Comparison of ENCODE assay signal across 18 cellular contexts in the genomic region with DNA sequence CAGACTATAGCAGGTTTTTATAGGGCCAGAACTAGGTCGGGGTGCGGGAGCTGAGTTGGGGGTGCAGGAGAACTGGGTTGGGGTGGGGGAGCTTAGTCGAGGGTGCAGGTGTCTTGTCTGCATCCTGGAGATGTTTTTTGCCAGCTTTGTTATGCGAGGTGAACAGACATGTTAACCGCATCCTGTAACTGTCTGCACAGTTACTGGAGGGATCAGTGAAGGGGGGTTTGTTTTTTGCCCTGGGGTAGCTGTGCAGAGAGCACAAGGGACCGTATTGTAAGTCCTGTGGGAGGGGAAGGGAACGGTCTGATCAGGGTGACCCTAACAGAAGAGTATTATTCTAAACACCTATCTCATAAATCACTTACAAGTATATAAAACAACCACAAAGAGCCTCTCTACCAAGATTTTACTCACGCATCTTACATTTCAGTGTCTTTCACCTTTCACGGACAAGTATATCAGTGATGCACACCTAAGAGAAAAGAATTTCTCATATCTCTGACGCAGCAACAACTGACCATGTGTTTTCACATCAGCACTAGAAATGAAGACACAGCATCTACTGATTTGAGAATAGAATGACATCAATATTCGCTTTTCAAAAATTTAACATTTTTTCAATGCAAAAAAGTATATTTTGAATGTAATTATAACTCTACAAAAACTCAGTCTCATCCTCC. TPM values are rescaled to one million over a fixed set of nuclear protein-coding genes. Genes with fewer than 3 reads are reported as not detected.
DNase-seq lines count a peak whose midpoint lies in the region; ATAC-seq and TF ChIP-seq lines count a peak whose summit lies in the region.
"Had no signal": no experiment of that assay in that cellular context is flagged by ENCODE, and none has a peak within 500 bp of the region (broad histone marks: within the 10 kb centered on the region; RNA-seq: fewer than 3 reads in every experiment).

No MANE protein-coding gene starts in this region.

- H3K4me1 ChIP-seq in endodermal cell (ENCODE audit: control insufficient read depth, insufficient read depth, low read length) = no peaks in the 10 kb centered on the region

- peak overlapping the region; percentile 16 for H3K27ac Mint-ChIP-seq in activated naive CD8-positive, alpha-beta T cell treated with anti-CD3 and anti-CD28 coated beads for 36 hours
- H3K27ac Mint-ChIP-seq in activated naive CD8-positive, alpha-beta T cell treated with anti-CD3 and anti-CD28 coated beads, Interleukin-2, amount 50 U/mL, for 24 hours = no peak overlapping the region
- H3K27ac Mint-ChIP-seq in endodermal cell (no peak overlapping the region), progenitor cell of endocrine pancreas (peak overlapping the region; percentile 75)
- H3K27ac Mint-ChIP-seq in activated CD8-positive, alpha-beta T cell treated with anti-CD3 and anti-CD28 coated beads, Interleukin-2, amount 10 ng/mL, durations not matched to agents 7 days and 5 days = no peak overlapping the region
- H3K27ac Mint-ChIP-seq: CD4-positive, alpha-beta T cell; IgD-negative memory B cell had no signal

- no peaks in the 10 kb centered on the region for H3K27me3 ChIP-seq in endodermal cell (ENCODE audit: control insufficient read depth, insufficient read depth, low read length, poor library complexity, severe bottlenecking)

- H3K4me3 ChIP-seq in Jurkat, Clone E6-1 (ENCODE audit: low read length) = no peak overlapping the region
- peak overlapping the region; percentile 67 for H3K4me3 ChIP-seq in endodermal cell (ENCODE audit: low read length)
- H3K4me3 ChIP-seq: GM12878, GM23248 had no signal

- POLR2A ChIA-PET in activated CD8-positive, alpha-beta T cell treated with anti-CD3 and anti-CD28 coated beads, Interleukin-2, amount 10 ng/mL, durations not matched to agents 7 days and 5 days (lab: Charles Lee) = no interaction called here

- H3K4me1 Mint-ChIP-seq in activated naive CD8-positive, alpha-beta T cell treated with anti-CD3 and anti-CD28 coated beads for 36 hours = no peaks in the 10 kb centered on the region
- H3K4me1 Mint-ChIP-seq in activated naive CD8-positive, alpha-beta T cell treated with anti-CD3 and anti-CD28 coated beads, Interleukin-2, amount 50 U/mL, for 24 hours = no peaks in the 10 kb centered on the region
- H3K4me1 Mint-ChIP-seq in endodermal cell = no peaks in the 10 kb centered on the region
- no peaks in the 10 kb centered on the region for H3K4me1 Mint-ChIP-seq in progenitor cell of endocrine pancreas (ENCODE audit: low read depth)
- no peaks in the 10 kb centered on the region for H3K4me1 Mint-ChIP-seq in activated CD8-positive, alpha-beta T cell treated with anti-CD3 and anti-CD28 coated beads, Interleukin-2, amount 10 ng/mL, durations not matched to agents 7 days and 5 days (ENCODE audit: low read depth)

- no peak for DNase-seq in activated naive CD8-positive, alpha-beta T cell treated with anti-CD3 and anti-CD28 coated beads for 36 hours
- DNase-seq in activated naive CD8-positive, alpha-beta T cell treated with anti-CD3 and anti-CD28 coated beads, Interleukin-2, amount 50 U/mL, for 24 hours = no peak
- peak; percentile 32 for DNase-seq in Jurkat, Clone E6-1 (ENCODE audit: low read depth, low spot score)
- DNase-seq in endodermal cell = no peak
- DNase-seq in progenitor cell of endocrine pancreas (ENCODE audit: low spot score, unreplicated experiment) = no peak
- no peak for DNase-seq in activated CD8-positive, alpha-beta memory T cell treated with anti-CD3 and anti-CD28 coated beads for 24 hours
- DNase-seq in activated CD8-positive, alpha-beta T cell treated with anti-CD3 and anti-CD28 coated beads, Interleukin-2, amount 10 ng/mL, durations not matched to agents 7 days and 5 days = no peak
- DNase-seq: AML-193; C1 segment of cervical spinal cord; Calu3; CD4-positive, alpha-beta T cell; DMS 273 treated with DMSO at 0.1 percent for 48 hours; GM23248; H7 had no signal

- ATAC-seq in activated naive CD8-positive, alpha-beta T cell treated with anti-CD3 and anti-CD28 coated beads, Interleukin-2, amount 50 U/mL, for 24 hours = no peak
- ATAC-seq in GM21367 (IDR thresholded peaks at IDR 0.05; ENCODE audit: unreplicated experiment) = no peak
- no peak for ATAC-seq in activated CD8-positive, alpha-beta T cell treated with anti-CD3 and anti-CD28 coated beads, Interleukin-2, amount 10 ng/mL, durations not matched to agents 7 days and 5 days
- ATAC-seq: GM12878 had no signal

- H3K27ac ChIP-seq in endodermal cell (ENCODE audit: low read depth, low read length) = no peak overlapping the region
- H3K27ac ChIP-seq: 22Rv1, GM23248 had no signal

- WGBS in endodermal cell (ENCODE audit: insufficient coverage in 1 of 2, insufficient read length in 1 of 2), 2 experiments = 98 to 100% methylated on average over 4 to 9 of the region's 11 CpGs

- peaks cover 76% of the 10 kb centered on the region for H3K9me3 ChIP-seq in endodermal cell (ENCODE audit: control insufficient read depth, low read length)

- peaks cover 46% of the 10 kb centered on the region for H3K36me3 Mint-ChIP-seq in activated naive CD8-positive, alpha-beta T cell treated with anti-CD3 and anti-CD28 coated beads for 36 hours
- H3K36me3 Mint-ChIP-seq in activated naive CD8-positive, alpha-beta T cell treated with anti-CD3 and anti-CD28 coated beads, Interleukin-2, amount 50 U/mL, for 24 hours (ENCODE audit: low read depth) = peaks cover 71% of the 10 kb centered on the region
- H3K36me3 Mint-ChIP-seq in endodermal cell (ENCODE audit: low read depth) = peaks cover 66% of the 10 kb centered on the region
- peaks cover 71% of the 10 kb centered on the region for H3K36me3 Mint-ChIP-seq in progenitor cell of endocrine pancreas (ENCODE audit: insufficient read depth)
- peaks cover 68% of the 10 kb centered on the region for H3K36me3 Mint-ChIP-seq in activated CD8-positive, alpha-beta T cell treated with anti-CD3 and anti-CD28 coated beads, Interleukin-2, amount 10 ng/mL, durations not matched to agents 7 days and 5 days (ENCODE audit: low read depth)

- peaks cover 62% of the 10 kb centered on the region for H3K9me3 Mint-ChIP-seq in activated naive CD8-positive, alpha-beta T cell treated with anti-CD3 and anti-CD28 coated beads for 36 hours
- peaks cover 63% of the 10 kb centered on the region for H3K9me3 Mint-ChIP-seq in activated naive CD8-positive, alpha-beta T cell treated with anti-CD3 and anti-CD28 coated beads, Interleukin-2, amount 50 U/mL, for 24 hours
- peaks cover 9% of the 10 kb centered on the region for H3K9me3 Mint-ChIP-seq in endodermal cell
- peaks cover 65% of the 10 kb centered on the region for H3K9me3 Mint-ChIP-seq in progenitor cell of endocrine pancreas (ENCODE audit: low read depth)
- H3K9me3 Mint-ChIP-seq in activated CD8-positive, alpha-beta T cell treated with anti-CD3 and anti-CD28 coated beads, Interleukin-2, amount 10 ng/mL, durations not matched to agents 7 days and 5 days (ENCODE audit: insufficient read depth) = peaks cover 67% of the 10 kb centered on the region

- peaks cover 60% of the 10 kb centered on the region for H3K36me3 ChIP-seq in endodermal cell (ENCODE audit: control insufficient read depth, insufficient read depth, low read length)

- CTCF ChIA-PET in activated CD8-positive, alpha-beta T cell treated with anti-CD3 and anti-CD28 coated beads, Interleukin-2, amount 10 ng/mL, durations not matched to agents 7 days and 5 days (lab: Charles Lee) = no interaction called here

- H3K27me3 Mint-ChIP-seq in activated naive CD8-positive, alpha-beta T cell treated with anti-CD3 and anti-CD28 coated beads for 36 hours = no peaks in the 10 kb centered on the region
- H3K27me3 Mint-ChIP-seq in activated naive CD8-positive, alpha-beta T cell treated with anti-CD3 and anti-CD28 coated beads, Interleukin-2, amount 50 U/mL, for 24 hours = no peaks in the 10 kb centered on the region
- no peaks in the 10 kb centered on the region for H3K27me3 Mint-ChIP-seq in endodermal cell (ENCODE audit: insufficient read depth)
- H3K27me3 Mint-ChIP-seq in progenitor cell of endocrine pancreas = no peaks in the 10 kb centered on the region
- no peaks in the 10 kb centered on the region for H3K27me3 Mint-ChIP-seq in activated CD8-positive, alpha-beta T cell treated with anti-CD3 and anti-CD28 coated beads, Interleukin-2, amount 10 ng/mL, durations not matched to agents 7 days and 5 days (ENCODE audit: low read depth)
- H3K27me3 Mint-ChIP-seq: CD4-positive, alpha-beta T cell; IgD-negative memory B cell had no signal

- no peak for TF ChIP-seq CTCF in endodermal cell (conservative IDR thresholded peaks at IDR 0.05)
- TF ChIP-seq CTCF in progenitor cell of endocrine pancreas (IDR thresholded peaks at IDR 0.05; ENCODE audit: unreplicated experiment) = no peak

- H3K4me3 Mint-ChIP-seq in activated naive CD8-positive, alpha-beta T cell treated with anti-CD3 and anti-CD28 coated beads for 36 hours = no peak overlapping the region
- H3K4me3 Mint-ChIP-seq in activated naive CD8-positive, alpha-beta T cell treated with anti-CD3 and anti-CD28 coated beads, Interleukin-2, amount 50 U/mL, for 24 hours = no peak overlapping the region
- H3K4me3 Mint-ChIP-seq in endodermal cell = no peak overlapping the region
- H3K4me3 Mint-ChIP-seq in progenitor cell of endocrine pancreas (ENCODE audit: low read depth) = no peak overlapping the region
- no peak overlapping the region for H3K4me3 Mint-ChIP-seq in activated CD8-positive, alpha-beta T cell treated with anti-CD3 and anti-CD28 coated beads, Interleukin-2, amount 10 ng/mL, durations not matched to agents 7 days and 5 days
- H3K4me3 Mint-ChIP-seq: CD4-positive, alpha-beta T cell had no signal

- H3K9ac ChIP-seq in endodermal cell (ENCODE audit: extremely low read depth, low read length, poor library complexity, severe bottlenecking) = no peak overlapping the region
- H3K9ac ChIP-seq: GM23248 had no signal

RNA-seq across cellular contexts. Expression of a gene that starts 20.8 kb away (rescaled TPM):
- 10 to 100 TPM; 47.9 TPM for total RNA-seq in activated naive CD8-positive, alpha-beta T cell treated with anti-CD3 and anti-CD28 coated beads for 36 hours
- 30.0 TPM for polyA plus RNA-seq in Jurkat, Clone E6-1 (2012; ENCODE audit: insufficient read depth, insufficient read length)
- total RNA-seq in endodermal cell (10 to 100 TPM; 47.2 to 65.1 TPM), progenitor cell of endocrine pancreas (83.9 and 88.8 TPM in 2 replicates)
- polyA plus RNA-seq in endodermal cell (2013, experiment 1 of 2) = 45.8 TPM
- 41.1 TPM for polyA plus RNA-seq in endodermal cell (2013, experiment 2 of 2)
- total RNA-seq in activated CD8-positive, alpha-beta T cell treated with anti-CD3 and anti-CD28 coated beads, Interleukin-2, amount 10 ng/mL, durations not matched to agents 7 days and 5 days = 10 to 100 TPM; 28.5 to 36.9 TPM

Comparison
In these comparisons a context has a peak if more than half of its experiments do, and no peak if none do; other contexts are left out.
1. H3K27ac Mint-ChIP-seq: peak in activated naive CD8-positive, alpha-beta T cell treated with anti-CD3 and anti-CD28 coated beads for 36 hours (single experiment) and progenitor cell of endocrine pancreas (single experiment); none in activated naive CD8-positive, alpha-beta T cell treated with anti-CD3 and anti-CD28 coated beads, Interleukin-2, amount 50 U/mL, for 24 hours (single experiment), endodermal cell (single experiment) and activated CD8-positive, alpha-beta T cell treated with anti-CD3 and anti-CD28 coated beads, Interleukin-2, amount 10 ng/mL, durations not matched to agents 7 days and 5 days (single experiment).